ENCODE assay signal across 8 cellular contexts in the genomic region with DNA sequence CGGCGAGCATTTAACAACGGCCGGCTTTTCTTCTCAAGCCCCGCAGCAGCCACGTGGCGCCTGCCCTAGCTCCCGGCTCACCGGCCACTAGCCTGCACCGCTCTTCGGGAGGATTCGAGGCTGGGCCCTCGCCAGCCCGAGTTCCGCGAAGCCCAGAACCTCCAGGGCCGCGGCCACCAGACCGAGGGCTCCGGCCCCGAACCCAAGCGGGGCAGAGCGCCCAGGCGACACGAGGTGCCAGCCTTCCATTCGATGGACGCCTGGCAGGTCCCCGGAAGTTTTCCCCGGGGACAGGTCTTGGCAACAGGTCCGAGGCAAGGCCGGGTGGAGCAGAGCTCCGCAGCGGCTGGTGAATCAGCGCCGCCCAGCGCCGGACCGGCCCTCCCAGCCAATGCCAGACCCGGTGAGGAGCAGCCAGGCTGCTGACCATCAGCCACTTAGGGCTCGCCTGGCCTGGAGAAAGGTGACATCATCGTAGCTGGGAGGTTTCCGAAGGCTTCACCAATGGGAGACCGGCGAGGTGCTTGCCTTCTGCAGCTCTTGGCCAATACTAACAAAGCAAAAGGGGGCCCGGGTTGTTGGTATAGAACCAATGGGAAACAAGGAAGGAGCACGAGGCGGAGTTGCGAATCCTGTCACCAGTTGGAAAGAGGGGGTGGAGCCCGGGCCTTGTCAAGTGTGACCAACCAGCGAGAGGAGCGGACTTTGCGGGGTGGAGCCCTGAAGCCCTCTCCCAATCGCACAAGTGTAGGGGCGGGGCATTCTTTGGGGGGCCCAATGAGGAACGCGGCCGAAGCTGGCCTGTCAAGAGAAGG. TPM values are rescaled to one million over a fixed set of nuclear protein-coding genes. Genes with fewer than 3 reads are reported as not detected.
A peak's percentile ranks its signal among the peaks of the same experiment; 100 is the strongest.
DNase-seq lines count a peak whose midpoint lies in the region; ATAC-seq, FAIRE-seq and TF ChIP-seq lines count a peak whose summit lies in the region.

No MANE protein-coding gene starts in this region.

- TF ChIP-seq CTCF in CD14-positive monocyte (IDR thresholded peaks at IDR 0.05) (no peak), HepG2 (CRISPR knock-in tag; IDR thresholded peaks at IDR 0.05) (peak; percentile 96)

- peaks cover 18% of the 10 kb centered on the region for H3K79me2 ChIP-seq in HepG2 (ENCODE audit: insufficient read depth, low read length)

- peaks cover 30 to 47% of the 10 kb centered on the region in 2 donors for H3K36me3 Mint-ChIP-seq in CD14-positive monocyte

- H3K36me3 ChIP-seq in HepG2 (replicated peaks in 1 of 2; ENCODE audit: control insufficient read depth in 1 of 2, insufficient read depth in 2 of 2, low read length in 2 of 2): peaks cover 3 to 32% of the 10 kb centered on the region in 2 experiments; a peak in 3 of 5 replicates

- H3K27ac Mint-ChIP-seq in CD14-positive monocyte: peak overlapping the region; percentile 91 to 96 (median 95)

- no TSS peak for BruUV-seq in HepG2 (replicated peaks; lab: Mats Ljungman, UMichigan)

- H3K4me3 ChIP-seq in HepG2 (replicated peaks in 1 of 3; ENCODE audit: insufficient read depth in 1 of 3, low read depth in 2 of 3, low read length in 3 of 3): peak overlapping the region; percentile 86 to 93 (median 93)

- intact Hi-C loops in CD14-positive monocyte (cut with micrococcal nuclease) (loop anchor here (1.0 to 5.0 kb wide), 7 partner anchors 33 to 388 kb away; partner anchors contain the start of genes FAM136A (in 2 of the 2), PCBP1 (in 2 of the 2) and C2orf42 (in 1 of the 2)), HepG2 (cut with micrococcal nuclease; ENCODE audit: unreplicated experiment) (loop anchor here (1.0 to 5.0 kb wide), 8 partner anchors 32 to 388 kb away; partner anchors contain the start of genes C2orf42, FAM136A, PCBP1 and TIA1)

- H3K9me3 Mint-ChIP-seq in CD14-positive monocyte: peaks cover 0 to 2% (median 0%) of the 10 kb centered on the region in 7 donors

- POLR2A ChIA-PET in HepG2 (lab: Yijun Ruan, JAX): interaction anchor here (0.6 to 6.5 kb wide), 70 partner anchors 8 to 642 kb away, joined by 3 to 282 read pairs (median 5); partner anchors contain the start of genes AAK1, ANXA4, C2orf42 and FAM136A

- TF ChIP-seq RAD21 in HepG2 (CRISPR knock-in tag; IDR thresholded peaks at IDR 0.05): peak; percentile 91

- H3K9ac ChIP-seq in HepG2 (ENCODE audit: insufficient read depth, low read depth, low read length): peak overlapping the region; percentile 85

- H3K27ac ChIP-seq in HepG2 (ENCODE audit: extremely low read length, insufficient read depth, low read length): peak overlapping the region; percentile 89

- ATAC-seq in GM19351 (IDR thresholded peaks at IDR 0.05; ENCODE audit: unreplicated experiment) (peak; percentile 87), HG03521 (IDR thresholded peaks at IDR 0.05; ENCODE audit: unreplicated experiment) (peak; percentile 79), HepG2 (peak; percentile 92)

- in situ Hi-C loops in HepG2 (cut with HindIII; ENCODE audit: extremely low pct_ligation_motif_present, low pct_unique_long_range_greater_than_20kb): loop anchor here (5.0 kb wide), 2 partner anchors 153 to 228 kb away; no protein-coding TSS in a partner anchor

- no peaks in the 10 kb centered on the region for H3K27me3 ChIP-seq in HepG2 (ENCODE audit: control insufficient read depth in 1 of 2, insufficient read depth in 2 of 2, low read length in 2 of 2)

- H3K9me3 ChIP-seq in HepG2 (ENCODE audit: low read length): no peaks in the 10 kb centered on the region

- H2AFZ ChIP-seq in HepG2 (ENCODE audit: low read length): no peak overlapping the region

- CTCF ChIA-PET in HepG2 (lab: Yijun Ruan, JAX; ENCODE audit: low intra/inter-chr PET ratio, low total read pairs): interaction anchor here (0.9 kb wide), 1 partner anchor 157 kb away, joined by 5 read pairs; no protein-coding TSS in a partner anchor

- H3K4me1 Mint-ChIP-seq in CD14-positive monocyte: peaks cover 29% of the 10 kb centered on the region

- peaks cover 37% of the 10 kb centered on the region for H3K4me1 ChIP-seq in HepG2 (ENCODE audit: insufficient read depth, low read length)

- 1% methylated on average over 48 of the region's 57 CpGs for WGBS in HepG2 (ENCODE audit: low lambda C conversion rate)

- peak; percentile 90 to 94 for TF ChIP-seq POLR2A in HepG2 (IDR thresholded peaks at IDR 0.05; ENCODE audit: insufficient read depth in 1 of 2, low read depth in 2 of 2, low read length in 2 of 2)

- TF ChIP-seq EP300 in HepG2 (IDR thresholded peaks at IDR 0.05; ENCODE audit: low read depth in 2 of 2, low read length in 2 of 2): peak in 1 of 2 experiments; percentile 19; a peak in 2 of 4 replicates
- TF ChIP-seq EP300 in HepG2 (CRISPR knock-in tag; IDR thresholded peaks at IDR 0.05; ENCODE audit: borderline replicate concordance): peak; percentile 50; the same call in 1 of the 2 replicates

- no peaks in the 10 kb centered on the region for H4K20me1 ChIP-seq in HepG2 (ENCODE audit: insufficient read depth, low read length)

- FAIRE-seq in HepG2 (lab: Jason Lieb, UNC): peak; percentile 98

- H3K4me2 ChIP-seq in HepG2 (ENCODE audit: low read depth, low read length): peak overlapping the region; percentile 86

- peak overlapping the region; percentile 86 for H3K4me3 Mint-ChIP-seq in CD14-positive monocyte

- H3K27me3 Mint-ChIP-seq in CD14-positive monocyte (ENCODE audit: low read depth in 3 of 3): no peaks in the 10 kb centered on the region

- DNase-seq in CD14-positive monocyte (ENCODE audit: low spot score) (peak; percentile 100), NCI-H748 (lab: John Stamatoyannopoulos, UW; ENCODE audit: unreplicated experiment) (peak; percentile 99), dermis blood vessel endothelial cell (peak; percentile 100), HepG2 (ENCODE audit: low spot score) (peak; percentile 100)
- DNase-seq in activated CD4-positive, alpha-beta T cell treated with anti-CD3 and anti-CD28 coated beads, Interleukin-2, amount 50 U/mL, for 4 hours: peak; percentile 100
- peak; percentile 99 for DNase-seq in stimulated activated CD4-positive, alpha-beta T cell treated with anti-CD3 and anti-CD28 coated beads, Interleukin-4, amount 100 ng/mL, for 1 hour

RNA-seq across cellular contexts. Expression of gene MXD1, which starts 0.5 kb away (rescaled TPM):
- polyA plus RNA-seq in CD14-positive monocyte (100 to 1,000 TPM in 1 of 2 donors, 10 to 100 TPM in 1; 83.1 to 112 TPM), HepG2 (2011; rRNA removed) (12.0 and 14.9 TPM in 2 replicates)
- total RNA-seq in dermis blood vessel endothelial cell (3.8 and 4.9 TPM in 2 replicates), HepG2 (2016; rRNA removed; fragmentation: Illumina TruSeq; extraction: Trizol) (6.4 and 7.7 TPM in 2 replicates)
- 0.61 and 2.0 TPM in 2 replicates for total RNA-seq in HepG2 (2016; cell fraction: cytosol; rRNA removed; fragmentation: Illumina TruSeq; extraction: Trizol; ENCODE audit: low read depth)
- 6.1 and 7.8 TPM in 2 replicates for total RNA-seq in HepG2 (2016; cell fraction: insoluble cytoplasmic fraction; rRNA removed; fragmentation: Illumina TruSeq; extraction: Trizol)
- 3.1 and 3.6 TPM in 2 replicates for total RNA-seq in HepG2 (2016; cell fraction: membrane; rRNA removed; fragmentation: Illumina TruSeq; extraction: Trizol)
- total RNA-seq in HepG2 (2016; cell fraction: nucleus; rRNA removed; fragmentation: Illumina TruSeq; extraction: Trizol): 11.9 and 13.4 TPM in 2 replicates
- polyA plus RNA-seq in HepG2 (2011; cell fraction: cytosol; rRNA removed): 5.2 and 7.3 TPM in 2 replicates
- 15.4 and 18.9 TPM in 2 replicates for polyA plus RNA-seq in HepG2 (2011; cell fraction: nucleus; rRNA removed)
- 6.1 and 8.3 TPM in 2 replicates for polyA plus RNA-seq in HepG2 (2012)
- 0.19 and 0.38 TPM in 2 replicates for polyA plus RNA-seq in HepG2 (2016; cell fraction: cytosol; fragmentation: Illumina TruSeq; extraction: Trizol; ENCODE audit: low read depth)
- 5.4 and 6.9 TPM in 2 replicates for polyA plus RNA-seq in HepG2 (2016; cell fraction: insoluble cytoplasmic fraction; fragmentation: Illumina TruSeq; extraction: Trizol; ENCODE audit: low read depth)
- polyA plus RNA-seq in HepG2 (2016; cell fraction: membrane; fragmentation: Illumina TruSeq; extraction: Trizol; ENCODE audit: low read depth): 1.2 and 1.5 TPM in 2 replicates
- 14.2 and 17.0 TPM in 2 replicates for polyA plus RNA-seq in HepG2 (2016; cell fraction: nucleus; fragmentation: Illumina TruSeq; extraction: Trizol; ENCODE audit: insufficient read depth, low read depth)
- 5.8 and 5.9 TPM in 2 replicates for polyA minus RNA-seq in HepG2 (2011; rRNA and poly(A)+ RNA removed; ENCODE audit: low replicate concordance)
- polyA minus RNA-seq in HepG2 (2011; cell fraction: cytosol; rRNA and poly(A)+ RNA removed): 7.4 and 8.8 TPM in 2 replicates
- polyA minus RNA-seq in HepG2 (2011; cell fraction: nucleus; rRNA and poly(A)+ RNA removed): 22.0 and 25.4 TPM in 2 replicates

RNA-seq across cellular contexts. Expression of gene SNRNP27, which starts 20.7 kb away (rescaled TPM):
- 10 to 100 TPM; 47.4 to 54.8 TPM for polyA plus RNA-seq in CD14-positive monocyte
- 40.0 and 47.7 TPM in 2 replicates for total RNA-seq in dermis blood vessel endothelial cell
- 54.6 and 80.8 TPM in 2 replicates for total RNA-seq in HepG2 (2016; rRNA removed; fragmentation: Illumina TruSeq; extraction: Trizol)
- total RNA-seq in HepG2 (2016; cell fraction: cytosol; rRNA removed; fragmentation: Illumina TruSeq; extraction: Trizol; ENCODE audit: low read depth): 13.0 and 15.2 TPM in 2 replicates
- total RNA-seq in HepG2 (2016; cell fraction: insoluble cytoplasmic fraction; rRNA removed; fragmentation: Illumina TruSeq; extraction: Trizol): 59.4 and 85.2 TPM in 2 replicates
- total RNA-seq in HepG2 (2016; cell fraction: membrane; rRNA removed; fragmentation: Illumina TruSeq; extraction: Trizol): 21.7 and 25.5 TPM in 2 replicates
- total RNA-seq in HepG2 (2016; cell fraction: nucleus; rRNA removed; fragmentation: Illumina TruSeq; extraction: Trizol): 45.4 and 52.3 TPM in 2 replicates
- polyA plus RNA-seq in HepG2 (2011; rRNA removed): 36.4 and 49.8 TPM in 2 replicates
- 26.3 and 29.3 TPM in 2 replicates for polyA plus RNA-seq in HepG2 (2011; cell fraction: cytosol; rRNA removed)
- polyA plus RNA-seq in HepG2 (2011; cell fraction: nucleus; rRNA removed): 27.6 and 33.0 TPM in 2 replicates
- 40.3 and 60.6 TPM in 2 replicates for polyA plus RNA-seq in HepG2 (2012)
- polyA plus RNA-seq in HepG2 (2016; cell fraction: cytosol; fragmentation: Illumina TruSeq; extraction: Trizol; ENCODE audit: low read depth): 9.1 and 11.0 TPM in 2 replicates
- polyA plus RNA-seq in HepG2 (2016; cell fraction: insoluble cytoplasmic fraction; fragmentation: Illumina TruSeq; extraction: Trizol; ENCODE audit: low read depth): 115 and 135 TPM in 2 replicates
- 21.0 and 25.0 TPM in 2 replicates for polyA plus RNA-seq in HepG2 (2016; cell fraction: membrane; fragmentation: Illumina TruSeq; extraction: Trizol; ENCODE audit: low read depth)
- 62.9 and 71.3 TPM in 2 replicates for polyA plus RNA-seq in HepG2 (2016; cell fraction: nucleus; fragmentation: Illumina TruSeq; extraction: Trizol; ENCODE audit: insufficient read depth, low read depth)
- 4.8 and 7.2 TPM in 2 replicates for polyA minus RNA-seq in HepG2 (2011; rRNA and poly(A)+ RNA removed; ENCODE audit: low replicate concordance)
- polyA minus RNA-seq in HepG2 (2011; cell fraction: cytosol; rRNA and poly(A)+ RNA removed): 23.3 and 24.0 TPM in 2 replicates
- 32.4 and 45.5 TPM in 2 replicates for polyA minus RNA-seq in HepG2 (2011; cell fraction: nucleus; rRNA and poly(A)+ RNA removed)

RNA-seq across cellular contexts. Expression of gene ASPRV1, which starts 47.0 kb away (rescaled TPM):
- polyA plus RNA-seq in CD14-positive monocyte (under 1 TPM; 0.25 to 0.27 TPM), HepG2 (2011; rRNA removed) (0.48 and 0.52 TPM in 2 replicates)
- total RNA-seq in dermis blood vessel endothelial cell (0.14 and 0.34 TPM in 2 replicates), HepG2 (2016; rRNA removed; fragmentation: Illumina TruSeq; extraction: Trizol) (0.40 and 0.42 TPM in 2 replicates)
- total RNA-seq in HepG2 (2016; cell fraction: cytosol; rRNA removed; fragmentation: Illumina TruSeq; extraction: Trizol; ENCODE audit: low read depth): 0.18 TPM in 1 of 2 replicates, not detected in the other
- total RNA-seq in HepG2 (2016; cell fraction: insoluble cytoplasmic fraction; rRNA removed; fragmentation: Illumina TruSeq; extraction: Trizol): 0.32 and 0.40 TPM in 2 replicates
- 0.28 and 0.34 TPM in 2 replicates for total RNA-seq in HepG2 (2016; cell fraction: membrane; rRNA removed; fragmentation: Illumina TruSeq; extraction: Trizol)
- 0.47 and 0.50 TPM in 2 replicates for total RNA-seq in HepG2 (2016; cell fraction: nucleus; rRNA removed; fragmentation: Illumina TruSeq; extraction: Trizol)
- polyA plus RNA-seq in HepG2 (2011; cell fraction: cytosol; rRNA removed): 0.38 and 0.47 TPM in 2 replicates
- polyA plus RNA-seq in HepG2 (2011; cell fraction: nucleus; rRNA removed): 1.1 and 1.8 TPM in 2 replicates
- polyA plus RNA-seq in HepG2 (2012): 0.42 and 0.52 TPM in 2 replicates
- polyA plus RNA-seq in HepG2 (2016; cell fraction: cytosol; fragmentation: Illumina TruSeq; extraction: Trizol; ENCODE audit: low read depth): 0.07 TPM in 1 of 2 replicates, not detected in the other
- 0.32 and 0.34 TPM in 2 replicates for polyA plus RNA-seq in HepG2 (2016; cell fraction: insoluble cytoplasmic fraction; fragmentation: Illumina TruSeq; extraction: Trizol; ENCODE audit: low read depth)
- 0.09 and 0.24 TPM in 2 replicates for polyA plus RNA-seq in HepG2 (2016; cell fraction: membrane; fragmentation: Illumina TruSeq; extraction: Trizol; ENCODE audit: low read depth)
- polyA plus RNA-seq in HepG2 (2016; cell fraction: nucleus; fragmentation: Illumina TruSeq; extraction: Trizol; ENCODE audit: insufficient read depth, low read depth): 0.92 and 1.1 TPM in 2 replicates
- 0.14 and 0.48 TPM in 2 replicates for polyA minus RNA-seq in HepG2 (2011; rRNA and poly(A)+ RNA removed; ENCODE audit: low replicate concordance)
- 0.26 TPM in 1 of 2 replicates, not detected in the other for polyA minus RNA-seq in HepG2 (2011; cell fraction: cytosol; rRNA and poly(A)+ RNA removed)
- polyA minus RNA-seq in HepG2 (2011; cell fraction: nucleus; rRNA and poly(A)+ RNA removed): 0.50 and 0.52 TPM in 2 replicates

Comparison
In these comparisons a context has a peak if more than half of its experiments do, and no peak if none do; other contexts are left out.
1. Peak in every context shown above with its lines: DNase-seq, ATAC-seq, H3K4me3 ChIP-seq and H3K27ac ChIP-seq.